In genomic region chr3:172018364-172018763, GRCh38 we compare ENCODE assay signal across 20 cellular contexts.
"Had no signal": no experiment of that assay in that cellular context is flagged by ENCODE, and none has a peak within 500 bp of the region (broad histone marks: within the 10 kb centered on the region; RNA-seq: fewer than 3 reads in every experiment).

No MANE protein-coding gene starts in this region.

- DNase-seq: islet precursor cell; left ventricle myocardium inferior; midbrain; mucosa of descending colon; naive thymus-derived CD4-positive, alpha-beta T cell; ovary; right lobe of liver; stimulated activated CD4-positive, alpha-beta T cell treated with anti-CD3 and anti-CD28 coated beads, Interleukin-1b, Interleukin-23, amount 100 ng/mL, for 48 hours; stimulated activated CD4-positive, alpha-beta T cell treated with anti-CD3 and anti-CD28 coated beads, Interleukin-2, amount 100 ng/mL, for 48 hours; stimulated activated CD4-positive, alpha-beta T cell treated with anti-CD3 and anti-CD28 coated beads, Interleukin-4, amount 100 ng/mL, for 4 hours; stimulated activated CD8-positive, alpha-beta memory T cell treated with anti-CD3 and anti-CD28 coated beads, Interleukin-4, amount 100 ng/mL, for 48 hours; stimulated activated naive CD4-positive, alpha-beta T cell treated with Interleukin-2 at 50 U/mL for 16 hours; stimulated activated naive CD8-positive, alpha-beta T cell treated with anti-CD3 and anti-CD28 coated beads, Interleukin-15, amount 100 ng/mL, for 72 hours; substantia nigra; uterus had no signal

- H3K4me3 ChIP-seq: left ventricle myocardium inferior, mucosa of descending colon, ovary, right atrium auricular region, right lobe of liver, smooth muscle cell, tibial nerve, uterus had no signal

- ATAC-seq: mucosa of descending colon; naive thymus-derived CD4-positive, alpha-beta T cell; natural killer cell treated with Interleukin-12 subunit alpha and Interleukin-12 subunit beta and Interleukin-15 and Interleukin-18, amount 100 ng/mL, for 72 hours; right lobe of liver; stimulated activated memory B cell treated with anti-CD40 and anti-IgM and Interleukin-4, amounts not matched to agents 10 μg/mL and 1 μg/mL and 100 μg/mL, for 72 hours; stimulated activated naive CD8-positive, alpha-beta T cell treated with anti-CD3 and anti-CD28 coated beads, Interleukin-15, amount 100 ng/mL, for 72 hours had no signal
